8 cellular contexts compared by ENCODE assay signal in genomic region chr18:45775726-45776125, GRCh38. TPM values are rescaled to one million over a fixed set of nuclear protein-coding genes. Genes with fewer than 3 reads are reported as not detected.
DNase-seq lines count a peak whose midpoint lies in the region; ATAC-seq and TF ChIP-seq lines count a peak whose summit lies in the region.

No MANE protein-coding gene starts in this region.

- peak overlapping the region in 1 of 8 donors; percentile 51 for H3K27ac Mint-ChIP-seq in CD8-positive, alpha-beta memory T cell

- no peaks in the 10 kb centered on the region for H3K36me3 ChIP-seq in CD8-positive, alpha-beta memory T cell (ENCODE audit: insufficient read depth, low read length)
- H3K36me3 ChIP-seq in Panc1 (ENCODE audit: control insufficient read depth, insufficient read depth, low read length) (no peaks in the 10 kb centered on the region; the same call in 1 of the 2 replicates), fibroblast of lung (ENCODE audit: control insufficient read depth, insufficient read depth, low read length) (no peaks in the 10 kb centered on the region), parathyroid adenoma (ENCODE audit: control insufficient read depth, insufficient read depth, low read length) (no peaks in the 10 kb centered on the region)

- H2AFZ ChIP-seq in fibroblast of lung (ENCODE audit: low read length) (peak overlapping the region; percentile 37), parathyroid adenoma (peak overlapping the region; percentile 95)

- no peak overlapping the region for H3K27ac ChIP-seq in CD8-positive, alpha-beta memory T cell (ENCODE audit: low read depth, low read length)
- H3K27ac ChIP-seq in Panc1 (ENCODE audit: low read length) = peak overlapping the region; percentile 74
- H3K27ac ChIP-seq in fibroblast of lung (ENCODE audit: insufficient read depth, low read length) = peak overlapping the region; percentile 63
- peak overlapping the region; percentile 48 for H3K27ac ChIP-seq in parathyroid adenoma

- peak overlapping the region; percentile 59 for H3K9ac ChIP-seq in fibroblast of lung (ENCODE audit: insufficient read depth, low read length)
- H3K9ac ChIP-seq in parathyroid adenoma = peak overlapping the region; percentile 7

- H3K4me3 Mint-ChIP-seq in CD8-positive, alpha-beta memory T cell = peak overlapping the region; percentile 65 to 90 (median 84)

- peaks cover 19% of the 10 kb centered on the region for H3K4me1 ChIP-seq in CD8-positive, alpha-beta memory T cell (ENCODE audit: insufficient read depth, low read length)
- H3K4me1 ChIP-seq in Panc1 (ENCODE audit: control insufficient read depth, insufficient read depth, low read length) = no peaks in the 10 kb centered on the region
- H3K4me1 ChIP-seq in fibroblast of lung (ENCODE audit: control insufficient read depth, extremely low read depth, insufficient read depth, low read length) = peaks cover 6% of the 10 kb centered on the region
- peaks cover 4% of the 10 kb centered on the region for H3K4me1 ChIP-seq in parathyroid adenoma

- no TSS peak for BruUV-seq in Panc1 (replicated peaks; lab: Mats Ljungman, UMichigan)

- H3K4me2 ChIP-seq in fibroblast of lung (ENCODE audit: extremely low read depth, insufficient read depth, low read length) (peak overlapping the region; percentile 48), parathyroid adenoma (ENCODE audit: low read length) (peak overlapping the region; percentile 72)

- H3K79me2 ChIP-seq in fibroblast of lung (ENCODE audit: control insufficient read depth, insufficient read depth, low read length) = no peaks in the 10 kb centered on the region
- H3K79me2 ChIP-seq in parathyroid adenoma = no peaks in the 10 kb centered on the region

- no peaks in the 10 kb centered on the region for H3K9me3 ChIP-seq in CD8-positive, alpha-beta memory T cell (ENCODE audit: low read length)
- H3K9me3 ChIP-seq in Panc1 (ENCODE audit: control insufficient read depth, insufficient read depth, low read depth, low read length) (no peaks in the 10 kb centered on the region), fibroblast of lung (ENCODE audit: control insufficient read depth, insufficient read depth, low read depth, low read length) (no peaks in the 10 kb centered on the region), parathyroid adenoma (ENCODE audit: control insufficient read depth, low read length) (no peaks in the 10 kb centered on the region)

- CTCF ChIA-PET in CD8-positive, alpha-beta memory T cell (lab: Charles Lee) = interaction anchor here (0.9 to 1.3 kb wide), 3 partner anchors 10 to 398 kb away, joined by 3 read pairs; a partner anchor contains a TSS
- CTCF ChIA-PET in Panc1 (lab: Charles Lee) = no interaction called here

- H3K27me3 ChIP-seq in CD8-positive, alpha-beta memory T cell (ENCODE audit: insufficient read depth, low read length, poor library complexity, severe bottlenecking) = no peaks in the 10 kb centered on the region
- H3K27me3 ChIP-seq in Panc1 (ENCODE audit: control insufficient read depth, insufficient read depth, low read length) (no peaks in the 10 kb centered on the region), fibroblast of lung (ENCODE audit: control insufficient read depth, insufficient read depth, low read length) (no peaks in the 10 kb centered on the region), parathyroid adenoma (ENCODE audit: control insufficient read depth, insufficient read depth, low read length) (no peaks in the 10 kb centered on the region)

- H3K27me3 Mint-ChIP-seq in CD8-positive, alpha-beta memory T cell = peaks cover 4 to 11% of the 10 kb centered on the region in 2 donors

- H3K4me1 Mint-ChIP-seq in CD8-positive, alpha-beta memory T cell = peaks cover 36 to 43% (median 37%) of the 10 kb centered on the region in 3 donors

- intact Hi-C loops in Panc1 (cut with micrococcal nuclease; ENCODE audit: unreplicated experiment) = no loop called here

- no peaks in the 10 kb centered on the region for H4K20me1 ChIP-seq in fibroblast of lung (ENCODE audit: control insufficient read depth, extremely low read depth, insufficient read depth, low read length)

- H3K36me3 Mint-ChIP-seq in CD8-positive, alpha-beta memory T cell = no peaks in the 10 kb centered on the region

- peak overlapping the region; percentile 62 for H3K4me3 ChIP-seq in CD8-positive, alpha-beta memory T cell (ENCODE audit: low read length)
- H3K4me3 ChIP-seq in Panc1 (ENCODE audit: low read depth in 2 of 2, low read length in 2 of 2) = peak overlapping the region; percentile 52 to 57
- peak overlapping the region; percentile 22 to 68 (median 42) for H3K4me3 ChIP-seq in fibroblast of lung (replicated peaks in 1 of 4; ENCODE audit: control extremely low read depth in 1 of 4, insufficient read depth in 1 of 4, low read depth in 3 of 4, low read length in 4 of 4)
- H3K4me3 ChIP-seq in parathyroid adenoma (ENCODE audit: low read depth, low read length) = peak overlapping the region; percentile 82

- in situ Hi-C loops in Panc1 (cut with HindIII; ENCODE audit: low pct_unique_long_range_greater_than_20kb, low sequenced_read_pairs) = no loop called here

- POLR2A ChIA-PET in CD8-positive, alpha-beta memory T cell (lab: Charles Lee) = no interaction called here
- POLR2A ChIA-PET in Panc1 (lab: Charles Lee) = interaction anchor here (0.6 kb wide), 1 partner anchor 61 kb away, joined by 4 read pairs; no protein-coding TSS in a partner anchor

- DNase-seq in CD8-positive, alpha-beta memory T cell = no peak
- no peak for DNase-seq in Panc1 (ENCODE audit: low read depth, low spot score)
- no peak for DNase-seq in fibroblast of lung (ENCODE audit: low read depth in 2 of 2)
- DNase-seq in stimulated activated CD4-positive, alpha-beta T cell treated with anti-CD3 and anti-CD28 coated beads, Interleukin-2, amount 100 ng/mL, for 24 hours = no peak
- DNase-seq in stimulated activated CD4-positive, alpha-beta T cell treated with anti-CD3 and anti-CD28 coated beads, Interleukin-15, amount 100 ng/mL, for 24 hours = no peak

- TF ChIP-seq CTCF in Panc1 (IDR thresholded peaks at IDR 0.05) (no peak), fibroblast of lung (conservative IDR thresholded peaks at IDR 0.05 in 1 of 2, IDR thresholded peaks at IDR 0.05 in 1 of 2; ENCODE audit: low read depth in 1 of 2, low read length in 2 of 2) (no peak), parathyroid adenoma (IDR thresholded peaks at IDR 0.05) (no peak)

- ATAC-seq in Panc1 (peak; percentile 51; the same call in 1 of the 2 replicates), HG02973 (IDR thresholded peaks at IDR 0.05; ENCODE audit: unreplicated experiment) (no peak), GM18907 (IDR thresholded peaks at IDR 0.05; ENCODE audit: unreplicated experiment) (no peak)

- no peaks in the 10 kb centered on the region for H3K9me3 Mint-ChIP-seq in CD8-positive, alpha-beta memory T cell

RNA-seq across cellular contexts. Expression of gene SIGLEC15, which starts 49.7 kb away (rescaled TPM):
- not detected for total RNA-seq in CD8-positive, alpha-beta memory T cell
- 0.07 TPM for polyA plus RNA-seq in CD8-positive, alpha-beta memory T cell
- total RNA-seq in Panc1 (2021; ENCODE audit: unreplicated experiment) (0.23 TPM), fibroblast of lung (0.51 and 1.5 TPM in 2 replicates)
- 0.45 TPM for polyA plus RNA-seq in Panc1 (2012; ENCODE audit: insufficient read length)
- 0.19 and 0.99 TPM in 2 replicates for polyA plus RNA-seq in fibroblast of lung
- polyA plus RNA-seq in fibroblast of lung (2012) = 0.24 and 1.2 TPM in 2 replicates
- polyA minus RNA-seq in fibroblast of lung (ENCODE audit: low replicate concordance) = 0.52 TPM in 1 of 2 replicates, not detected in the other

RNA-seq across cellular contexts. Expression of gene SLC14A1, which starts 51.7 kb away (rescaled TPM):
- total RNA-seq in CD8-positive, alpha-beta memory T cell = 1 to 10 TPM; 2.3 to 3.6 TPM
- 3.8 TPM for polyA plus RNA-seq in CD8-positive, alpha-beta memory T cell
- 1.2 TPM for total RNA-seq in Panc1 (2021; ENCODE audit: unreplicated experiment)
- polyA plus RNA-seq in Panc1 (2012; ENCODE audit: insufficient read length) = 2.2 TPM
- 2.3 and 31.0 TPM in 2 replicates for total RNA-seq in fibroblast of lung
- polyA plus RNA-seq in fibroblast of lung = 8.0 and 56.5 TPM in 2 replicates
- 4.2 and 39.4 TPM in 2 replicates for polyA plus RNA-seq in fibroblast of lung (2012)
- polyA minus RNA-seq in fibroblast of lung (ENCODE audit: low replicate concordance) = 27.4 and 100 TPM in 2 replicates
